ENCODE assay signal across 18 cellular contexts in genomic region chr1:117499071-117499470, GRCh38.
"Had no signal": no experiment of that assay in that cellular context is flagged by ENCODE, and none has a peak within 500 bp of the region (broad histone marks: within the 10 kb centered on the region; RNA-seq: fewer than 3 reads in every experiment).

No MANE protein-coding gene starts in this region.

- H3K4me1 ChIP-seq: esophagus squamous epithelium, heart left ventricle, testis, tibial nerve, upper lobe of right lung, vagina had no signal

- ATAC-seq: effector memory CD8-positive, alpha-beta T cell; heart left ventricle; naive thymus-derived CD8-positive, alpha-beta T cell; sciatic nerve; stimulated activated naive B cell treated with anti-CD40 and anti-IgM and Interleukin-4, amounts not matched to agents 10 μg/mL and 1 μg/mL and 100 μg/mL, for 72 hours; stimulated activated naive CD8-positive, alpha-beta T cell treated with anti-CD3 and anti-CD28 coated beads, Interleukin-15, amount 100 ng/mL, for 72 hours; upper lobe of right lung had no signal

- H3K27me3 ChIP-seq: esophagus squamous epithelium, heart left ventricle, neutrophil, testis, tibial nerve, upper lobe of right lung, vagina had no signal

- H3K27ac ChIP-seq: esophagus squamous epithelium, heart left ventricle, neutrophil, skin epidermis, testis, tibial nerve, upper lobe of right lung, vagina had no signal

- H3K4me3 ChIP-seq: esophagus squamous epithelium, heart left ventricle, skin epidermis, testis, tibial nerve, upper lobe of right lung, vagina had no signal

- DNase-seq: effector memory CD8-positive, alpha-beta T cell; esophagus squamous epithelium; heart left ventricle; hippocampal formation; kidney glomerular epithelial cell; naive thymus-derived CD8-positive, alpha-beta T cell; posterior cingulate gyrus; stimulated activated CD4-positive, alpha-beta T cell treated with anti-CD3 and anti-CD28 coated beads, Interleukin-2, amount 100 ng/mL, for 24 hours; stimulated activated CD4-positive, alpha-beta T cell treated with anti-CD3 and anti-CD28 coated beads, Interleukin-4, amount 100 ng/mL, for 4 hours; stimulated activated naive B cell treated with anti-CD40 and anti-IgM and Interleukin-4, amounts not matched to agents 10 μg/mL and 1 μg/mL and 100 μg/mL, for 72 hours; stimulated activated naive CD8-positive, alpha-beta T cell treated with anti-CD3 and anti-CD28 coated beads, Interleukin-15, amount 100 ng/mL, for 72 hours; testis; upper lobe of right lung had no signal

- H3K9me3 ChIP-seq: esophagus squamous epithelium, heart left ventricle, neutrophil, testis, tibial nerve, upper lobe of right lung, vagina had no signal
